Comparison of ENCODE assay signal across 11 cellular contexts in the genomic region with DNA sequence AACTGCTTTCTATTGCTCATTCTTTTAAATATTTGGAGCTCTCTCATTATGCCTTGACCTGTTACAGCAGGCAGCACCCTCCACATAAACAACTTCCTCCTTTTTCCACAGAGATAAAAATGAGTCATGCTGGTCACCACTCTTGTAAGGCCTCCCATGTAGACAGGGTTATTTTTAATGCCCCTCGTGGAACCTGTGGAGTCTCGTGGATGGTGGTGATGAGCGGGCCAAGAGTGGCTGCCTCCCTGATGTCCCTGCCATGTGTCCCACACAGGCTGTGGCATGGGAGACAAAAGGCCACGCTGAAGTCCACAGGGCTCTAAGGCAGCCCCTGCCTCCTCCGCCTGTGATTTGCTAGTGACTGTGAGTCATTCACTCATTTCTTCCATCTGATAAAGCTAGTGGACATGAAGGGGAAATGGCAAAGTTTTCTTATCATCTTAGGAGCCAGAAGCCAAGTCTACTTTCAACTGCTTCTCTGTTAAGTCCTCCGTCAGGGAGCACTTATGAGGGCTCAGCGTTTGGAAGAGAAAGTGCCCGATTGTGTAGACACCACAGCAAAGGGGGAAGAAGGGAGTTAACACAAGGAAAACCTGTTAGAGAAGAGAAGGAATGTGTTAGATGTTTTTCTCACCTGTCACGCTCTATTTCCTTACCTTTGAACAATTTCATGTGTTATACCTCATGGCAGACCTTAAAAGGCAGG.
DNase-seq lines count a peak whose midpoint lies in the region; ATAC-seq, FAIRE-seq and TF ChIP-seq lines count a peak whose summit lies in the region.
"Had no signal": no experiment of that assay in that cellular context is flagged by ENCODE, and none has a peak within 500 bp of the region (broad histone marks: within the 10 kb centered on the region; RNA-seq: fewer than 3 reads in every experiment).

No MANE protein-coding gene starts in this region.

- ATAC-seq in heart left ventricle (peak; percentile 39 to 88 (median 71)), Right ventricle myocardium inferior (no peak), lung (ENCODE audit: insufficient read depth, low FRiP score) (peak; percentile 65), aorta (ENCODE audit: low FRiP score) (peak; percentile 86), HG03378 (IDR thresholded peaks at IDR 0.05; ENCODE audit: unreplicated experiment) (no peak)

- H3K36me3 ChIP-seq in heart left ventricle (no peaks in the 10 kb centered on the region), bronchial epithelial cell (ENCODE audit: control insufficient read depth, insufficient read depth, low read length) (no peaks in the 10 kb centered on the region), lung (ENCODE audit: control insufficient read depth in 2 of 2, insufficient read depth in 2 of 2, low read length in 2 of 2) (no peaks in the 10 kb centered on the region), aorta (ENCODE audit: control insufficient read depth in 1 of 2, insufficient read depth in 2 of 2, low read length in 1 of 2) (no peaks in the 10 kb centered on the region)

- WGBS in heart left ventricle, 4 donors = 53 to 66% (median 62%) methylated on average over 9 of the region's 9 CpGs
- 63 to 74% methylated on average over 9 of the region's 9 CpGs for WGBS in lung, 2 donors
- WGBS in aorta, 2 donors = 28 to 33% methylated on average over 9 of the region's 9 CpGs

- peaks cover 0 to 24% (median 11%) of the 10 kb centered on the region in 12 donors for H3K4me1 ChIP-seq in heart left ventricle
- peaks cover 0 to 2% of the 10 kb centered on the region in 2 donors for H3K4me1 ChIP-seq in lung (ENCODE audit: control insufficient read depth in 2 of 2, insufficient read depth in 2 of 2, low read length in 2 of 2)
- peaks cover 0 to 1% of the 10 kb centered on the region in 2 donors for H3K4me1 ChIP-seq in aorta (ENCODE audit: control insufficient read depth in 1 of 2, insufficient read depth in 2 of 2, low read length in 2 of 2)

- no peaks in the 10 kb centered on the region for H3K27me3 ChIP-seq in heart left ventricle
- no peaks in the 10 kb centered on the region for H3K27me3 ChIP-seq in bronchial epithelial cell (ENCODE audit: control insufficient read depth, insufficient read depth, low read length)
- no peaks in the 10 kb centered on the region for H3K27me3 ChIP-seq in lung (ENCODE audit: control insufficient read depth, insufficient read depth)
- no peaks in the 10 kb centered on the region for H3K27me3 ChIP-seq in aorta (ENCODE audit: control insufficient read depth in 1 of 2, insufficient read depth in 2 of 2, low read length in 1 of 2)

- TF ChIP-seq CTCF in heart left ventricle (IDR thresholded peaks at IDR 0.05) (no peak), bronchial epithelial cell (IDR thresholded peaks at IDR 0.05; ENCODE audit: insufficient read depth, low read length, severe bottlenecking) (no peak), lung (IDR thresholded peaks at IDR 0.05; ENCODE audit: control extremely low read depth, extremely low read depth) (no peak)

- H3K9me3 ChIP-seq in heart left ventricle (peaks cover 0 to 7% (median 2%) of the 10 kb centered on the region in 12 donors), lung (ENCODE audit: control insufficient read depth in 2 of 2, insufficient read depth in 1 of 2, low read length in 1 of 2) (no peaks in the 10 kb centered on the region), aorta (ENCODE audit: control insufficient read depth, low read length) (no peaks in the 10 kb centered on the region)

- TF ChIP-seq POLR2A in heart left ventricle (IDR thresholded peaks at IDR 0.05) = no peak

- H3K4me3 ChIP-seq in heart left ventricle = no peak overlapping the region
- no peak overlapping the region for H3K4me3 ChIP-seq in bronchial epithelial cell (ENCODE audit: low read depth, low read length)
- no peak overlapping the region for H3K4me3 ChIP-seq in lung
- H3K4me3 ChIP-seq in aorta (ENCODE audit: low read length in 2 of 2) = no peak overlapping the region

- DNase-seq in heart left ventricle (peak in 2 of 5 donors; percentile 11 to 49), Right ventricle myocardium inferior (ENCODE audit: missing footprints) (no peak), bronchial epithelial cell (ENCODE audit: low read depth) (peak; percentile 93), lung (ENCODE audit: low spot score) (no peak), aorta (peak; percentile 58 to 75), GOT3 (lab: John Stamatoyannopoulos, UW) (no peak)
- DNase-seq in effector CD8-positive, alpha-beta T cell (lab: John Stamatoyannopoulos, UW) = no peak
- DNase-seq: activated CD4-positive, alpha-beta T cell treated with anti-CD3 and anti-CD28 coated beads, Interleukin-2, amount 50 U/mL, for 1 hour had no signal

- H3K27ac ChIP-seq in heart left ventricle (peak overlapping the region in 11 of 12 donors; percentile 19 to 76 (median 57)), lung (ENCODE audit: low read depth in 1 of 2, low read length in 1 of 2) (peak overlapping the region in 1 of 2 donors; percentile 74), aorta (ENCODE audit: low read depth in 1 of 2, low read length in 2 of 2) (peak overlapping the region; percentile 3 to 20)

- peak; percentile 43 for FAIRE-seq in bronchial epithelial cell (lab: Jason Lieb, UNC)
- FAIRE-seq: A204.1, islet of Langerhans had no signal

- intact Hi-C loops in heart left ventricle (cut with DNase I) = no loop called here
- intact Hi-C loops in Right ventricle myocardium inferior (cut with DNase I) = loop anchor here (10.0 kb wide), 1 partner anchor 100 kb away; no protein-coding TSS in a partner anchor
- intact Hi-C loops in aorta (cut with DNase I) = loop anchor here (10.0 kb wide), 2 partner anchors 90 to 120 kb away; a partner anchor contains a TSS

Comparison
In these comparisons a context has a peak if more than half of its experiments do, and no peak if none do; other contexts are left out.
1. ATAC-seq: peak in heart left ventricle (4 of 4), lung (single experiment) and aorta (single experiment); none in Right ventricle myocardium inferior (single experiment) and HG03378 (single experiment).
2. intact Hi-C loops: an anchor here in Right ventricle myocardium inferior (10.0 kb wide) and aorta (10.0 kb wide); none called in heart left ventricle.
3. DNase-seq: peak in bronchial epithelial cell (single experiment) and aorta (2 of 2); none in Right ventricle myocardium inferior (single experiment), lung (single experiment), GOT3 (single experiment) and effector CD8-positive, alpha-beta T cell (single experiment).